1 cellular context compared by ENCODE assay signal in the genomic region with DNA sequence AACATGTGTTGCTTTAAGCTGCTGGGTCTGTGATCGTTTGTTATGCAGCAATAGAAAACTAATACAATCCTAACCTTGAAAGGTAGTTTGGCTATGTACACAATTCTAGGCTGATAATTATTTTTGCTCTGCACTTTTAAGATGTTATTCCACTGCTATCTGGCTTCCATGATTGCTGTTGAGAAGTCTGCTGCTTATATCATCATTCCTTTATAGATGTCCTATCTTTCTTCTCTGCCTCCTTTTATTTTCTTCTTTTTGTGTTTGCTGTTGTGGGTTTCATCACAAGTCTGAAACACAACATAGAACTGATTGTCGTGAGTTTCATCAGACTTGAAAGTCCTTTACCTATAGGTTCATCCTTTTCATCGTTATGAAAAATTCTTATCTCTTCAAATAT.
TF ChIP-seq lines count a peak whose summit lies in the region.

No MANE protein-coding gene starts in this region.

TF ChIP-seq in HEK293, 187 proteins besides CTCF, POLR2A, EP300 and RAD21 (continued from another document):
- TF ChIP-seq, protein P1, sequence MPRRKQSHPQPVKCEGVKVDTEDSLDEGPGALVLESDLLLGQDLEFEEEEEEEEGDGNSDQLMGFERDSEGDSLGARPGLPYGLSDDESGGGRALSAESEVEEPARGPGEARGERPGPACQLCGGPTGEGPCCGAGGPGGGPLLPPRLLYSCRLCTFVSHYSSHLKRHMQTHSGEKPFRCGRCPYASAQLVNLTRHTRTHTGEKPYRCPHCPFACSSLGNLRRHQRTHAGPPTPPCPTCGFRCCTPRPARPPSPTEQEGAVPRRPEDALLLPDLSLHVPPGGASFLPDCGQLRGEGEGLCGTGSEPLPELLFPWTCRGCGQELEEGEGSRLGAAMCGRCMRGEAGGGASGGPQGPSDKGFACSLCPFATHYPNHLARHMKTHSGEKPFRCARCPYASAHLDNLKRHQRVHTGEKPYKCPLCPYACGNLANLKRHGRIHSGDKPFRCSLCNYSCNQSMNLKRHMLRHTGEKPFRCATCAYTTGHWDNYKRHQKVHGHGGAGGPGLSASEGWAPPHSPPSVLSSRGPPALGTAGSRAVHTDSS (tag by site-specific recombination; IDR thresholded peaks at IDR 0.05), result no peak
- peak; percentile 93 for TF ChIP-seq SETDB1 (IDR thresholded peaks at IDR 0.05; ENCODE audit: insufficient read length, low read length)
